In the genomic region with DNA sequence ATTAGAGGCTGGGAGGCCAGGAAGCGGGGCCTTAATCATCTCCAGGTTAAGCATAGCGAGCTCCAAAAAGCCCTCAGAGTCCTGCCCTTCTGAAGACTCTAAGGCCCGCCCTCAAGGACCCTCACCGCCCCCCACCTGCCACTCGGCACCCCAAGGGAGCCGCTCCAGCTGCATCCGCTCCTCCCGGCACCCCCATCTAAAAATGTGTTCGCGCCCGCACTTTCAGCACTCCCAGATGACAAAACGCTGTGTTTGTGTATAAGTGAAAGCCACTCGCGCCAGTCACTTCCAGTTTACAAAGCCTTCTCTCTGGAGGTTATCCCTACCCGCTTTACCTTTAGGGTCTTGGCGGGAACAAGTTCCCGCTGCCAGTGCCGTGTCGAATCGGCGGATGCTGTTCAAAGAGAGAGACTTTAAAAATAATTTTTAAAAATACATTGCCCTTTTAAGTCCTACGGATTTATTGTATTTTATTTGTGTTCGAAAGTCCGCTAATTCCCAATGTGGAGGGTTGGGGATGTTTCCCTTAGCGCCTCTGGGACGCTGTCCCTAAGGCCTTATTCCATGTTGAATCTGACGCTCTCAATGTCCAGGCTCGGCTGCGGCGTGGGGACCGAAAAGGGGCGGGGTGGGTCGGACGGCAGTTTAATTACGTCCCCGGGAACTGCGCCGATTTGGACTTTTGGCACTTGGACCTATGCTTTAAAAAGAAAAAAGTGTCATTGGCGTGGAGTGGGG, we compare ENCODE assay signal across 8 cellular contexts. TPM values are rescaled to one million over a fixed set of nuclear protein-coding genes. Genes with fewer than 3 reads are reported as not detected.
DNase-seq lines count a peak whose midpoint lies in the region; ATAC-seq and TF ChIP-seq lines count a peak whose summit lies in the region.

TSS of gene DCLRE1A (minus strand) at position 64 of the 738 bp plus-strand sequence. CDS start 900 bp downstream, outside the sequence.
TSS of gene NHLRC2 (plus strand) at position 643 of the 738 bp plus-strand sequence. CDS start 212 bp downstream, outside the sequence.

- DNase-seq in ACHN: peak; percentile 83
- peak; percentile 12 to 58 for DNase-seq in NCI-H524 (lab: John Stamatoyannopoulos, UW)
- peak; percentile 87 for DNase-seq in activated CD4-positive, alpha-beta T cell treated with anti-CD3 and anti-CD28 coated beads, Interleukin-2, amount 10 ng/mL, durations not matched to agents 24 days and 14 days
- peak; percentile 82 for DNase-seq in coronary artery (ENCODE audit: low spot score)
- peak; percentile 87 for DNase-seq in left lobe of liver (ENCODE audit: low spot score)
- DNase-seq in stimulated activated CD4-positive, alpha-beta T cell treated with anti-CD3 and anti-CD28 coated beads, Interleukin-2, amount 100 ng/mL, for 24 hours: peak; percentile 74 to 76

- in situ Hi-C loops in ACHN (cut with HindIII; ENCODE audit: low pct_ligation_motif_present, low pct_unique_long_range_greater_than_20kb, low sequenced_read_pairs): no loop called here

- H3K27me3 Mint-ChIP-seq in activated CD4-positive, alpha-beta T cell treated with anti-CD3 and anti-CD28 coated beads, Interleukin-2, amount 10 ng/mL, durations not matched to agents 24 days and 14 days: no peaks in the 10 kb centered on the region

- ATAC-seq in GM18907 (IDR thresholded peaks at IDR 0.05; ENCODE audit: unreplicated experiment) (peak; percentile 45), HG03175 (IDR thresholded peaks at IDR 0.05; ENCODE audit: unreplicated experiment) (peak; percentile 50), left lobe of liver (peak; percentile 82)

- H3K27ac ChIP-seq in coronary artery: peak within 1 kb of the TSS; percentile 79 to 90

- H3K4me1 Mint-ChIP-seq in activated CD4-positive, alpha-beta T cell treated with anti-CD3 and anti-CD28 coated beads, Interleukin-2, amount 10 ng/mL, durations not matched to agents 24 days and 14 days: peaks cover 33% of the 10 kb centered on the region

- peaks cover 14% of the 10 kb centered on the region for H3K36me3 Mint-ChIP-seq in activated CD4-positive, alpha-beta T cell treated with anti-CD3 and anti-CD28 coated beads, Interleukin-2, amount 10 ng/mL, durations not matched to agents 24 days and 14 days (ENCODE audit: low read depth)

- intact Hi-C loops in activated CD4-positive, alpha-beta T cell treated with anti-CD3 and anti-CD28 coated beads, Interleukin-2, amount 10 ng/mL, durations not matched to agents 24 days and 14 days (cut with micrococcal nuclease): loop anchor here (1.0 to 10.0 kb wide), 7 partner anchors 175 to 1669 kb away; partner anchors contain the start of genes ADRB1, CASP7, CCDC186 and GPAM

- peak within 1 kb of the TSS; percentile 98 for H3K4me3 Mint-ChIP-seq in activated CD4-positive, alpha-beta T cell treated with anti-CD3 and anti-CD28 coated beads, Interleukin-2, amount 10 ng/mL, durations not matched to agents 24 days and 14 days

- no peak for TF ChIP-seq CTCF in coronary artery (IDR thresholded peaks at IDR 0.05)

- peak within 1 kb of the TSS; percentile 95 for H3K27ac Mint-ChIP-seq in activated CD4-positive, alpha-beta T cell treated with anti-CD3 and anti-CD28 coated beads, Interleukin-2, amount 10 ng/mL, durations not matched to agents 24 days and 14 days

- peak within 1 kb of the TSS; percentile 79 for H3K4me3 ChIP-seq in coronary artery

- H3K9me3 Mint-ChIP-seq in activated CD4-positive, alpha-beta T cell treated with anti-CD3 and anti-CD28 coated beads, Interleukin-2, amount 10 ng/mL, durations not matched to agents 24 days and 14 days: no peaks in the 10 kb centered on the region

RNA-seq across cellular contexts. Expression of gene DCLRE1A, which starts in this region (rescaled TPM):
- 14.4 and 14.6 TPM in 2 replicates for total RNA-seq in activated CD4-positive, alpha-beta T cell treated with anti-CD3 and anti-CD28 coated beads, Interleukin-2, amount 10 ng/mL, durations not matched to agents 24 days and 14 days
- 5.8 TPM for total RNA-seq in left lobe of liver

RNA-seq across cellular contexts. Expression of gene NHLRC2, which starts in this region (rescaled TPM):
- total RNA-seq in activated CD4-positive, alpha-beta T cell treated with anti-CD3 and anti-CD28 coated beads, Interleukin-2, amount 10 ng/mL, durations not matched to agents 24 days and 14 days: 23.6 and 27.2 TPM in 2 replicates
- total RNA-seq in left lobe of liver: 22.4 TPM

Comparison
In these comparisons a context has a peak if more than half of its experiments do, and no peak if none do; other contexts are left out.
1. Peak in every context shown above with its lines: DNase-seq, ATAC-seq, H3K4me3 ChIP-seq and H3K27ac ChIP-seq.
2. DNase-seq: peak in every context shown above with its lines; median percentile 87 in activated CD4-positive, alpha-beta T cell treated with anti-CD3 and anti-CD28 coated beads, Interleukin-2, amount 10 ng/mL, durations not matched to agents 24 days and 14 days; 87 in left lobe of liver; 83 in ACHN; 82 in coronary artery; 75 in stimulated activated CD4-positive, alpha-beta T cell treated with anti-CD3 and anti-CD28 coated beads, Interleukin-2, amount 100 ng/mL, for 24 hours; 35 in NCI-H524.